In genomic region chr16:56673916-56674315, GRCh38 we compare ENCODE assay signal across 8 cellular contexts. TPM values are rescaled to one million over a fixed set of nuclear protein-coding genes. Genes with fewer than 3 reads are reported as not detected.
DNase-seq lines count a peak whose midpoint lies in the region; ATAC-seq and TF ChIP-seq lines count a peak whose summit lies in the region.

No MANE protein-coding gene starts in this region.

- H3K4me1 ChIP-seq in BE2C, result no peaks in the 10 kb centered on the region

- H3K9me3 ChIP-seq in BE2C, result no peaks in the 10 kb centered on the region

- peaks cover 40% of the 10 kb centered on the region for H3K27me3 ChIP-seq in BE2C
- H3K27me3 ChIP-seq in HL-60 (ENCODE audit: insufficient read depth, poor library complexity, severe bottlenecking), result peaks cover 32% of the 10 kb centered on the region

- no peak for ATAC-seq in HG02852 (IDR thresholded peaks at IDR 0.05; ENCODE audit: unreplicated experiment)

- no peak overlapping the region for H3K27ac ChIP-seq in HL-60 (replicated peaks)

- H3K4me3 ChIP-seq in BE2C (ENCODE audit: low read depth, low read length) (no peak overlapping the region), HL-60 (replicated peaks; ENCODE audit: insufficient read depth, low read length) (no peak overlapping the region)

- TF ChIP-seq CTCF in BE2C (IDR thresholded peaks at IDR 0.05; ENCODE audit: low read depth, low read length) (peak; percentile 60), HL-60 (IDR thresholded peaks at IDR 0.05; ENCODE audit: insufficient read depth, low read length) (peak; percentile 20)

- no peaks in the 10 kb centered on the region for H3K36me3 ChIP-seq in BE2C

- DNase-seq in BE2C (no peak), HL-60 (ENCODE audit: low read depth in 1 of 2, low spot score in 1 of 2) (peak in 1 of 2 experiments; percentile 49), amniotic epithelial cell (ENCODE audit: low read depth) (peak; percentile 28), kidney tubule cell (ENCODE audit: low spot score) (peak; percentile 56), SHP77 (lab: John Stamatoyannopoulos, UW) (no peak), NCI-H69 (lab: John Stamatoyannopoulos, UW) (no peak)
- no peak for DNase-seq in stimulated activated CD4-positive, alpha-beta T cell treated with anti-CD3 and anti-CD28 coated beads, Interleukin-2, amount 100 ng/mL, for 48 hours

RNA-seq across cellular contexts. Expression of gene MT1H, which starts 4.3 kb away (rescaled TPM):
- not detected for polyA plus RNA-seq in BE2C (2012; ENCODE audit: insufficient read depth, insufficient read length, low read depth)

RNA-seq across cellular contexts. Expression of gene MT1G, which starts 6.1 kb away (rescaled TPM):
- not detected for polyA plus RNA-seq in BE2C (2012; ENCODE audit: insufficient read depth, insufficient read length, low read depth)

RNA-seq across cellular contexts. Expression of gene MT1X, which starts 8.4 kb away (rescaled TPM):
- 8.3 TPM for polyA plus RNA-seq in BE2C (2012; ENCODE audit: insufficient read depth, insufficient read length, low read depth)

RNA-seq across cellular contexts. Expression of gene MT1F, which starts 16.2 kb away (rescaled TPM):
- not detected for polyA plus RNA-seq in BE2C (2012; ENCODE audit: insufficient read depth, insufficient read length, low read depth)

RNA-seq across cellular contexts. Expression of gene MT1B, which starts 22.2 kb away (rescaled TPM):
- polyA plus RNA-seq in BE2C (2012; ENCODE audit: insufficient read depth, insufficient read length, low read depth), result not detected

Comparison
In these comparisons a context has a peak if more than half of its experiments do, and no peak if none do; other contexts are left out.
1. DNase-seq: peak in amniotic epithelial cell (single experiment) and kidney tubule cell (single experiment); none in BE2C (single experiment), SHP77 (0 of 2), stimulated activated CD4-positive, alpha-beta T cell treated with anti-CD3 and anti-CD28 coated beads, Interleukin-2, amount 100 ng/mL, for 48 hours (0 of 2) and NCI-H69 (single experiment).